ENCODE assay signal across 13 cellular contexts in the genomic region with DNA sequence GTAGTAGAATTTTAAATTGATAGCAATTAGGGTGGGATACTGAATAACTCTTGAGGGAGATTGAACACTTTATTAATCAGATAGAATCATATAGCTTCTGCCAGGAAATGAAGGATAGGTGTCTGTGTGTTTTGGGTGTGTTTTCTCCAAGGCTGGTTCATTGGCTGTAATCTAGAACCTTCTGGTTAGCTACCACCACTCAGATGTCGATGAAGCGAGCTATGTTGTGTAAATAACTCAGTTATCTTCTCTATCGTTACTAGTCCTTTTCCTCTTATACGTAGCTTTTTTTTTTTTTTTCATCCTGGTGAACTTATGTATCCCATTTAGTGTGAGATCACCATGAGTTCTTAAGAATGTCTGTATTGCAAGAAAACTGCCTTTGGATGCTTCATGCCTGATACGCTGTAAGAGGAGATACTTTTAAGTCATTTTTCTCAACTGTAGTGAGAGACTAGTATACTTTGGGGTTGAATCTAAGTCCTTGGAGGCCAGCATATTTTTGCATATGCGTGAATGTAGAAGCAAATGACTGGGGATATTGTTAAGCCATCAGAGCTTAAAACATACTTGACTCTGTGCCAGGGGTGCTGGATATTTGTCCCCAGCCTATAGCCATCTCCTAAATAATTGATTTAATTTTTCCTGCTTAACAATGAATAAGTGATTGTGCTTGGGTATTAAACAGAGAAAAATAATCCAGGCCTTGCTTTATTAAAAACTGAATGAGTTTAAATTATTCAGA. TPM values are rescaled to one million over a fixed set of nuclear protein-coding genes. Genes with fewer than 3 reads are reported as not detected.
DNase-seq lines count a peak whose midpoint lies in the region; ATAC-seq, FAIRE-seq and TF ChIP-seq lines count a peak whose summit lies in the region.
"Had no signal": no experiment of that assay in that cellular context is flagged by ENCODE, and none has a peak within 500 bp of the region (broad histone marks: within the 10 kb centered on the region; RNA-seq: fewer than 3 reads in every experiment).

No MANE protein-coding gene starts in this region.

- peaks cover 63% of the 10 kb centered on the region for H3K79me2 ChIP-seq in K562 (ENCODE audit: control insufficient read depth, insufficient read depth, low read length)
- H3K79me2 ChIP-seq in parathyroid adenoma: no peaks in the 10 kb centered on the region

- no peaks in the 10 kb centered on the region for H3K27me3 ChIP-seq in CD4-positive, alpha-beta memory T cell (ENCODE audit: insufficient read depth, low read length)
- H3K27me3 ChIP-seq in IMR-90 (ENCODE audit: control insufficient read depth, insufficient read depth, low read length): no peaks in the 10 kb centered on the region
- H3K27me3 ChIP-seq in K562 (ENCODE audit: control insufficient read depth in 2 of 2, insufficient read depth in 2 of 2, low read length in 2 of 2): no peaks in the 10 kb centered on the region
- H3K27me3 ChIP-seq in parathyroid adenoma (ENCODE audit: control insufficient read depth, insufficient read depth, low read length): no peaks in the 10 kb centered on the region
- H3K27me3 ChIP-seq in sigmoid colon: peaks cover 0 to 19% (median 0%) of the 10 kb centered on the region in 3 donors
- no peaks in the 10 kb centered on the region for H3K27me3 ChIP-seq in brain microvascular endothelial cell (replicated peaks)

- no peak for ATAC-seq in IMR-90 (ENCODE audit: low read depth)
- no peak for ATAC-seq in K562
- no peak for ATAC-seq in HG02763 (IDR thresholded peaks at IDR 0.05; ENCODE audit: unreplicated experiment)
- ATAC-seq: activated CD4-positive, CD25-positive, alpha-beta regulatory T cell treated with anti-CD3 and anti-CD28 coated beads, Interleukin-2, amount 50 U/mL, for 24 hours had no signal

- no peak overlapping the region for H4K5ac ChIP-seq in IMR-90 (ENCODE audit: low read depth, low read length)

- no peak for TF ChIP-seq POLR2A in IMR-90 (IDR thresholded peaks at IDR 0.05; ENCODE audit: low read depth, low read length)
- TF ChIP-seq POLR2A in K562 (conservative IDR thresholded peaks at IDR 0.05): no peak
- TF ChIP-seq POLR2A in sigmoid colon (IDR thresholded peaks at IDR 0.05): no peak

- H3K9me3 ChIP-seq in CD4-positive, alpha-beta memory T cell (ENCODE audit: control insufficient read depth in 1 of 2, low read length in 2 of 2): no peaks in the 10 kb centered on the region
- H3K9me3 ChIP-seq in IMR-90 (ENCODE audit: control insufficient read depth, insufficient read depth, low read length): no peaks in the 10 kb centered on the region
- no peaks in the 10 kb centered on the region for H3K9me3 ChIP-seq in K562 (replicated peaks; ENCODE audit: control insufficient read depth, insufficient read depth, low read depth, low read length)
- H3K9me3 ChIP-seq in parathyroid adenoma (ENCODE audit: control insufficient read depth, low read length): no peaks in the 10 kb centered on the region
- no peaks in the 10 kb centered on the region for H3K9me3 ChIP-seq in sigmoid colon

- H3K4me3 Mint-ChIP-seq in CD4-positive, alpha-beta memory T cell: peak overlapping the region; percentile 82 to 97 (median 90)

- H3K27me3 Mint-ChIP-seq in CD4-positive, alpha-beta memory T cell: no peaks in the 10 kb centered on the region

- no peak overlapping the region for H3K18ac ChIP-seq in IMR-90 (ENCODE audit: low read depth, low read length)

- peaks cover 0 to 2% (median 0%) of the 10 kb centered on the region in 8 donors for H3K9me3 Mint-ChIP-seq in CD4-positive, alpha-beta memory T cell
- H3K9me3 Mint-ChIP-seq: neural progenitor cell had no signal

- intact Hi-C loops in CD4-positive, alpha-beta memory T cell (cut with micrococcal nuclease): loop anchor here (1.0 to 5.0 kb wide), 3 partner anchors 37 to 91 kb away; no protein-coding TSS in a partner anchor
- intact Hi-C loops in IMR-90 (cut with micrococcal nuclease) (loop anchor here (2.0 to 5.0 kb wide), 3 partner anchors 34 to 371 kb away; a partner anchor contains a TSS), K562 (cut with micrococcal nuclease) (no loop called here), sigmoid colon (cut with DNase I) (no loop called here)

- H2BK120ac ChIP-seq in IMR-90 (ENCODE audit: low read depth, low read length): no peak overlapping the region

- BruUV-seq in IMR-90 (replicated peaks; lab: Mats Ljungman, UMichigan) (no TSS peak), K562 (replicated peaks; lab: Mats Ljungman, UMichigan) (no TSS peak)

- H3K4me3 ChIP-seq in CD4-positive, alpha-beta memory T cell (ENCODE audit: low read length in 2 of 2): peak overlapping the region in 1 of 2 donors; percentile 0
- H3K4me3 ChIP-seq in IMR-90 (ENCODE audit: insufficient read depth, low read depth, low read length) (no peak overlapping the region), K562 (no peak overlapping the region), parathyroid adenoma (ENCODE audit: low read depth, low read length) (peak overlapping the region; percentile 74), sigmoid colon (peak overlapping the region in 1 of 4 donors; percentile 60), brain microvascular endothelial cell (ENCODE audit: low read depth, low read length) (no peak overlapping the region)
- H3K4me3 ChIP-seq: neural progenitor cell had no signal

- no peak overlapping the region for H2AFZ ChIP-seq in IMR-90 (replicated peaks; ENCODE audit: low read length, poor library complexity)
- H2AFZ ChIP-seq in K562 (ENCODE audit: low read depth, low read length): no peak overlapping the region
- H2AFZ ChIP-seq in parathyroid adenoma: no peak overlapping the region
- H2AFZ ChIP-seq: neural progenitor cell had no signal

- peaks cover 95% of the 10 kb centered on the region for H3K4me1 ChIP-seq in CD4-positive, alpha-beta memory T cell (ENCODE audit: insufficient read depth, low read length)
- H3K4me1 ChIP-seq in IMR-90 (ENCODE audit: control insufficient read depth, insufficient read depth, low read length): peaks cover 21% of the 10 kb centered on the region
- peaks cover 0 to 56% of the 10 kb centered on the region in 2 experiments; a peak in 4 of 5 replicates for H3K4me1 ChIP-seq in K562 (replicated peaks in 1 of 2; ENCODE audit: control insufficient read depth in 2 of 2, insufficient read depth in 2 of 2, low read length in 2 of 2)
- peaks cover 3% of the 10 kb centered on the region for H3K4me1 ChIP-seq in parathyroid adenoma
- H3K4me1 ChIP-seq in sigmoid colon: peaks cover 0 to 28% (median 13%) of the 10 kb centered on the region in 4 donors

- no peak overlapping the region for H2BK15ac ChIP-seq in IMR-90 (ENCODE audit: low read depth, low read length)

- no peak for FAIRE-seq in K562 (lab: Jason Lieb, UNC)

- peak overlapping the region; percentile 86 to 97 (median 93) for H3K27ac Mint-ChIP-seq in CD4-positive, alpha-beta memory T cell
- H3K27ac Mint-ChIP-seq: neural progenitor cell had no signal

- H3K36me3 Mint-ChIP-seq in CD4-positive, alpha-beta memory T cell: peaks cover 4 to 40% of the 10 kb centered on the region in 2 donors
- H3K36me3 Mint-ChIP-seq: neural progenitor cell had no signal

- no CpG with 5 or more reads among the region's 6 CpGs for WGBS in IMR-90 (ENCODE audit: extremely low coverage in 2 of 2, insufficient read length in 1 of 2), 2 experiments
- 50% methylated on average over 6 of the region's 6 CpGs for WGBS in K562 (ENCODE audit: insufficient coverage, low coverage, missing lambda C conversion rate)
- WGBS in sigmoid colon, 2 donors: 64 to 91% methylated on average over 6 of the region's 6 CpGs

- H3K9ac ChIP-seq in IMR-90 (ENCODE audit: low read depth, low read length) (no peak overlapping the region), K562 (ENCODE audit: insufficient read depth in 1 of 2, low read depth in 2 of 2, low read length in 2 of 2) (no peak overlapping the region), parathyroid adenoma (no peak overlapping the region)
- H3K9ac ChIP-seq: neural progenitor cell had no signal

- no peak overlapping the region for H2BK20ac ChIP-seq in IMR-90 (ENCODE audit: low read depth, low read length)

- H3K23ac ChIP-seq in IMR-90 (ENCODE audit: low read depth, low read length): 0 out of 2 replicates have a peak overlapping the region, but pooled peaks have one; percentile 11

- H3K4ac ChIP-seq in IMR-90 (ENCODE audit: low read depth, low read length): no peak overlapping the region

- H3K4me1 Mint-ChIP-seq in CD4-positive, alpha-beta memory T cell: peaks cover 77 to 99% (median 90%) of the 10 kb centered on the region in 4 donors

- no peaks in the 10 kb centered on the region for H3K36me3 ChIP-seq in CD4-positive, alpha-beta memory T cell (ENCODE audit: insufficient read depth, low read length)
- H3K36me3 ChIP-seq in IMR-90 (ENCODE audit: control insufficient read depth, insufficient read depth, low read length): no peaks in the 10 kb centered on the region
- no peaks in the 10 kb centered on the region; the same call in 1 of the 3 replicates for H3K36me3 ChIP-seq in K562 (ENCODE audit: control insufficient read depth, insufficient read depth, low read length)
- no peaks in the 10 kb centered on the region for H3K36me3 ChIP-seq in parathyroid adenoma (ENCODE audit: control insufficient read depth, insufficient read depth, low read length)
- H3K36me3 ChIP-seq in sigmoid colon: no peaks in the 10 kb centered on the region
- H3K36me3 ChIP-seq in brain microvascular endothelial cell (replicated peaks): no peaks in the 10 kb centered on the region
- H3K36me3 ChIP-seq: neural progenitor cell had no signal

- peaks cover 40 to 53% of the 10 kb centered on the region in 2 experiments for H3K79me1 ChIP-seq in IMR-90 (ENCODE audit: low read depth in 1 of 2, low read length in 2 of 2)

- in situ Hi-C loops in IMR-90 (cut with MboI; ENCODE audit: low sequenced_read_pairs): no loop called here
- in situ Hi-C loops in K562 (cut with MboI): no loop called here
- in situ Hi-C loops in brain microvascular endothelial cell (cut with HindIII; ENCODE audit: low pct_ligation_motif_present, low sequenced_read_pairs): no loop called here

- TF ChIP-seq RAD21 in IMR-90 (IDR thresholded peaks at IDR 0.05; ENCODE audit: low read length): no peak
- no peak for TF ChIP-seq RAD21 in K562 (CRISPR knock-in tag; conservative IDR thresholded peaks at IDR 0.05 in 1 of 2, IDR thresholded peaks at IDR 0.05 in 1 of 2)

- POLR2A ChIA-PET in CD4-positive, alpha-beta memory T cell (lab: Charles Lee; ENCODE audit: partially characterized antibody): interaction anchor here (0.6 to 23.0 kb wide), 13 partner anchors 9 to 287 kb away, joined by 3 to 727 read pairs (median 7); a partner anchor contains a TSS
- POLR2A ChIA-PET in IMR-90 (lab: Charles Lee; ENCODE audit: unreplicated experiment) (interaction anchor here (0.5 to 0.6 kb wide), 2 partner anchors 34 to 288 kb away, joined by 5 to 6 read pairs; no protein-coding TSS in a partner anchor), K562 (lab: Yijun Ruan, JAX) (interaction anchor here (0.6 to 2.2 kb wide), 6 partner anchors 8 to 36 kb away, joined by 3 to 8 read pairs (median 4); no protein-coding TSS in a partner anchor)

- no peak overlapping the region for H2AK9ac ChIP-seq in IMR-90 (replicated peaks; ENCODE audit: low read depth, low read length, poor library complexity)

- H3K4me2 ChIP-seq in IMR-90 (ENCODE audit: low read depth, low read length): 0 out of 2 replicates have a peak overlapping the region, but pooled peaks have one; percentile 24
- no peak overlapping the region for H3K4me2 ChIP-seq in K562 (ENCODE audit: insufficient read depth, low read length)
- H3K4me2 ChIP-seq in parathyroid adenoma (ENCODE audit: low read length): peak overlapping the region; percentile 67
- H3K4me2 ChIP-seq: neural progenitor cell had no signal

- H4K20me1 ChIP-seq in IMR-90 (ENCODE audit: insufficient read depth, low read length) (no peaks in the 10 kb centered on the region; the same call in 1 of the 2 replicates), K562 (replicated peaks; ENCODE audit: control insufficient read depth, insufficient read depth, low read length) (no peaks in the 10 kb centered on the region)

- peak in 3 of 5 donors; percentile 33 to 50 (median 43) for DNase-seq in CD4-positive, alpha-beta memory T cell
- DNase-seq in IMR-90 (no peak), K562 (ENCODE audit: extremely low read depth in 1 of 4, low spot score in 3 of 4) (no peak), sigmoid colon (no peak), brain microvascular endothelial cell (no peak)
- no peak for DNase-seq in stimulated activated CD4-positive, alpha-beta T cell treated with anti-CD3 and anti-CD28 coated beads, Interleukin-1b, Interleukin-23, amount 100 ng/mL, for 48 hours
- DNase-seq: DMS53, GOT3, SIG-M5 had no signal

- CTCF ChIA-PET in CD4-positive, alpha-beta memory T cell (lab: Charles Lee; ENCODE audit: partially characterized antibody): interaction anchor here (0.7 to 6.5 kb wide), 16 partner anchors 9 to 370 kb away, joined by 3 to 64 read pairs (median 6); a partner anchor contains a TSS
- CTCF ChIA-PET in IMR-90 (lab: Yijun Ruan, JAX) (interaction anchor here (0.6 to 3.1 kb wide), 4 partner anchors 25 to 306 kb away, joined by 3 to 22 read pairs (median 3); no protein-coding TSS in a partner anchor), K562 (lab: Yijun Ruan, JAX; ENCODE audit: low intra/inter-chr PET ratio) (no interaction called here)

- H4K91ac ChIP-seq in IMR-90 (ENCODE audit: insufficient read depth, low read depth, low read length): no peak overlapping the region

- peak overlapping the region; percentile 78 for H3K27ac ChIP-seq in CD4-positive, alpha-beta memory T cell (ENCODE audit: low read depth, low read length)
- H3K27ac ChIP-seq in IMR-90 (ENCODE audit: insufficient read depth, low read length) (no peak overlapping the region), K562 (ENCODE audit: extremely low read depth, low read depth, low read length) (no peak overlapping the region), parathyroid adenoma (no peak overlapping the region), sigmoid colon (peak overlapping the region in 1 of 4 donors; percentile 89), brain microvascular endothelial cell (no peak overlapping the region)
- H3K27ac ChIP-seq: neural progenitor cell had no signal

- dilution Hi-C loops in IMR-90 (cut with HindIII; ENCODE audit: low sequenced_read_pairs, unreplicated experiment): no loop called here

- no peak overlapping the region for H2AK5ac ChIP-seq in IMR-90 (ENCODE audit: low read depth, low read length)

- H3K14ac ChIP-seq in IMR-90 (replicated peaks; ENCODE audit: low read depth, low read length): 0 out of 2 replicates have a peak overlapping the region, but pooled peaks have one; percentile 59

- TF ChIP-seq EP300 in K562 (IDR thresholded peaks at IDR 0.05; ENCODE audit: low read length) (no peak), sigmoid colon (IDR thresholded peaks at IDR 0.05) (no peak)

- H3K56ac ChIP-seq in IMR-90 (ENCODE audit: extremely low read depth, insufficient read depth, low read length): no peak overlapping the region

- H4K8ac ChIP-seq in IMR-90 (ENCODE audit: low read depth in 2 of 2, low read length in 2 of 2): no peak overlapping the region

- H2BK5ac ChIP-seq in IMR-90 (ENCODE audit: low read depth, low read length, poor library complexity, severe bottlenecking): no peak overlapping the region

- H3K9me1 ChIP-seq in IMR-90 (ENCODE audit: insufficient read depth, low read length): peaks cover 8% of the 10 kb centered on the region
- peaks cover 3% of the 10 kb centered on the region for H3K9me1 ChIP-seq in K562 (ENCODE audit: control insufficient read depth, insufficient read depth, low read length)

- TF ChIP-seq CTCF in IMR-90 (conservative IDR thresholded peaks at IDR 0.05; ENCODE audit: low read depth, low read length) (no peak), K562 (IDR thresholded peaks at IDR 0.05 in 2 of 3, conservative IDR thresholded peaks at IDR 0.05 in 1 of 3; ENCODE audit: insufficient read depth in 2 of 3, low read depth in 1 of 3, low read length in 3 of 3) (no peak), parathyroid adenoma (IDR thresholded peaks at IDR 0.05) (no peak), sigmoid colon (IDR thresholded peaks at IDR 0.05) (no peak), brain microvascular endothelial cell (IDR thresholded peaks at IDR 0.05; ENCODE audit: low read depth, low read length, missing control alignments) (no peak)

RNA-seq across cellular contexts. Expression of a gene that starts 2.2 kb away (rescaled TPM):
- 100 to 1,000 TPM; 167 to 176 TPM for total RNA-seq in CD4-positive, alpha-beta memory T cell
- polyA plus RNA-seq in CD4-positive, alpha-beta memory T cell: 100 to 1,000 TPM; 277 to 423 TPM
- total RNA-seq in IMR-90 (2012; rRNA removed) (29.9 and 42.5 TPM in 2 replicates), K562 (2014; rRNA removed) (42.0 and 46.0 TPM in 2 replicates), K562 (2014; rRNA removed; fragmentation: Illumina TruSeq; extraction: Trizol) (38.5 and 47.4 TPM in 2 replicates), K562 (2015; rRNA removed; fragmentation: Illumina TruSeq; extraction: Trizol) (44.8 and 47.0 TPM in 2 replicates), K562 (2021) (33.6 and 36.7 TPM in 2 replicates), sigmoid colon (10 to 100 TPM in 3 of 4 donors, 1 to 10 TPM in 1; 6.9 to 17.9 (median 13.1) TPM)
- polyA plus RNA-seq in IMR-90 (2012; rRNA removed) (16.2 and 20.3 TPM in 2 replicates), K562 (2011; rRNA removed) (44.6 and 52.2 TPM in 2 replicates), K562 (2014; fragmentation: Illumina TruSeq; extraction: Trizol) (49.3 and 57.3 TPM in 2 replicates), K562 (2014; fragmentation: Nextera tagmentation; extraction: Ambion mirVana) (10 to 100 TPM; 29.9 to 34.3 TPM), K562 (2014; rRNA removed) (35.8 and 47.6 TPM in 2 replicates), sigmoid colon (10 to 100 TPM in 2 of 3 donors, 1 to 10 TPM in 1; 9.0 to 55.8 (median 19.0) TPM)
- 2.1 and 6.1 TPM in 2 replicates for polyA plus RNA-seq in IMR-90 (2012; cell fraction: cytosol; rRNA removed)
- polyA plus RNA-seq in IMR-90 (2012; cell fraction: nucleus; rRNA removed; ENCODE audit: low replicate concordance): 1.7 and 6.6 TPM in 2 replicates
- 10.6 and 20.5 TPM in 2 replicates for total RNA-seq in K562 (2011; cell fraction: chromatin; rRNA removed; ENCODE audit: low replicate concordance)
- 7.8 and 9.0 TPM in 2 replicates for total RNA-seq in K562 (2011; cell fraction: nucleolus; rRNA removed)
- total RNA-seq in K562 (2011; cell fraction: nucleoplasm; rRNA removed): 12.6 and 24.7 TPM in 2 replicates
- 35.0 and 41.8 TPM in 2 replicates for polyA plus RNA-seq in K562 (2011; cell fraction: cytosol; rRNA removed)
- polyA plus RNA-seq in K562 (2011; cell fraction: nucleus; rRNA removed): 20.2 and 24.7 TPM in 2 replicates
- polyA plus RNA-seq in K562 (2012): 37.7 and 53.3 TPM in 2 replicates
- 45.1 and 60.6 TPM in 2 replicates for polyA minus RNA-seq in K562 (2011; rRNA and poly(A)+ RNA removed)
- polyA minus RNA-seq in K562 (2011; cell fraction: cytosol; rRNA and poly(A)+ RNA removed): 38.1 and 47.6 TPM in 2 replicates
- 9.3 and 20.3 TPM in 2 replicates for polyA minus RNA-seq in K562 (2011; cell fraction: nucleus; rRNA and poly(A)+ RNA removed)

Comparison
In these comparisons a context has a peak if more than half of its experiments do, and no peak if none do; other contexts are left out.
1. DNase-seq: peak in CD4-positive, alpha-beta memory T cell (3 of 5); none in IMR-90 (single experiment), K562 (0 of 4), sigmoid colon (single experiment), stimulated activated CD4-positive, alpha-beta T cell treated with anti-CD3 and anti-CD28 coated beads, Interleukin-1b, Interleukin-23, amount 100 ng/mL, for 48 hours (single experiment) and brain microvascular endothelial cell (single experiment).
2. intact Hi-C loops: an anchor here in CD4-positive, alpha-beta memory T cell (1.0 to 5.0 kb wide) and IMR-90 (2.0 to 5.0 kb wide); none called in K562 and sigmoid colon.